8 cellular contexts compared by ENCODE assay signal in genomic region chr22:29167032-29167911, GRCh38. TPM values are rescaled to one million over a fixed set of nuclear protein-coding genes. Genes with fewer than 3 reads are reported as not detected.
DNase-seq lines count a peak whose midpoint lies in the region; ATAC-seq and TF ChIP-seq lines count a peak whose summit lies in the region.

No MANE protein-coding gene starts in this region.

- no peaks in the 10 kb centered on the region for H3K9me3 ChIP-seq in transverse colon

- ATAC-seq in GM18868 (IDR thresholded peaks at IDR 0.05; ENCODE audit: unreplicated experiment), result peak; percentile 86
- ATAC-seq in HG02759 (IDR thresholded peaks at IDR 0.05; ENCODE audit: unreplicated experiment), result peak; percentile 96

- in situ Hi-C loops in transverse colon (cut with MboI; ENCODE audit: low pct_ligation_motif_present in 1 of 4, low pct_unique_long_range_greater_than_20kb in 1 of 4, low sequenced_read_pairs in 3 of 4), result loop anchor here in 1 of 4 donors (25.0 kb wide), 1 partner anchor 305 kb away; no protein-coding TSS in a partner anchor

- no peaks in the 10 kb centered on the region for H3K36me3 ChIP-seq in transverse colon

- peak; percentile 78 for DNase-seq in NOMO-1 treated with DMSO at 0.1 percent for 48 hours (lab: John Stamatoyannopoulos, UW; ENCODE audit: unreplicated experiment)
- DNase-seq in coronary artery (ENCODE audit: low spot score), result peak; percentile 62
- DNase-seq in superior temporal gyrus (ENCODE audit: extremely low spot score), result no peak
- no peak for DNase-seq in transverse colon
- DNase-seq in cerebellar nuclear complex (lab: John Stamatoyannopoulos, UW), result no peak
- no peak for DNase-seq in mesenteric fat pad (ENCODE audit: low spot score)

- no peak overlapping the region for H3K27ac ChIP-seq in coronary artery
- H3K27ac ChIP-seq in transverse colon, result no peak overlapping the region

- TF ChIP-seq CTCF in coronary artery (IDR thresholded peaks at IDR 0.05) (no peak), transverse colon (IDR thresholded peaks at IDR 0.05) (no peak)

- 66 to 83% methylated on average over 1 to 22 of the region's 22 CpGs for WGBS in transverse colon (ENCODE audit: low coverage in 1 of 2), 2 donors

- no peaks in the 10 kb centered on the region for H3K4me1 ChIP-seq in transverse colon

- TF ChIP-seq POLR2A in transverse colon (IDR thresholded peaks at IDR 0.05), result no peak

- no peaks in the 10 kb centered on the region for H3K27me3 ChIP-seq in transverse colon

- intact Hi-C loops in transverse colon (cut with DNase I; ENCODE audit: low total_unique reads), result no loop called here

- no peak for TF ChIP-seq EP300 in transverse colon (IDR thresholded peaks at IDR 0.05; ENCODE audit: low read depth)

- no peak overlapping the region for H3K4me3 ChIP-seq in coronary artery
- H3K4me3 ChIP-seq in transverse colon, result no peak overlapping the region

RNA-seq across cellular contexts. Expression of gene EMID1, which starts 38.4 kb away (rescaled TPM):
- total RNA-seq in transverse colon (10 to 100 TPM in 1 of 4 donors, 1 to 10 TPM in 1, under 1 TPM in 1, not detected in 1; 0.68 to 53.9 (median 1.9) TPM), mesenteric fat pad (1.4 TPM)

Comparison
In these comparisons a context has a peak if more than half of its experiments do, and no peak if none do; other contexts are left out.
1. DNase-seq: peak in NOMO-1 treated with DMSO at 0.1 percent for 48 hours (single experiment) and coronary artery (single experiment); none in superior temporal gyrus (single experiment), transverse colon (single experiment), cerebellar nuclear complex (0 of 2) and mesenteric fat pad (single experiment).